Comparison of ENCODE assay signal across 14 cellular contexts in genomic region chr2:237725661-237726060, GRCh38.
DNase-seq lines count a peak whose midpoint lies in the region; ATAC-seq and TF ChIP-seq lines count a peak whose summit lies in the region.
"Had no signal": no experiment of that assay in that cellular context is flagged by ENCODE, and none has a peak within 500 bp of the region (broad histone marks: within the 10 kb centered on the region; RNA-seq: fewer than 3 reads in every experiment).

No MANE protein-coding gene starts in this region.

- peak; percentile 18 for DNase-seq in NCI-H2029 (lab: John Stamatoyannopoulos, UW)
- DNase-seq in NCI-H2029 treated with DMSO at 0.1 percent for 48 hours (lab: John Stamatoyannopoulos, UW) = no peak
- DNase-seq in SKM-1 treated with dmso at 0.1 percent for 144 hours (lab: John Stamatoyannopoulos, UW; ENCODE audit: unreplicated experiment) = peak; percentile 65
- no peak for DNase-seq in left colon
- DNase-seq in stimulated activated naive B cell treated with anti-CD40 and anti-IgM and Interleukin-4, amounts not matched to agents 10 μg/mL and 1 μg/mL and 100 μg/mL, for 72 hours = no peak
- no peak for DNase-seq in endothelial cell (ENCODE audit: low spot score)
- DNase-seq: 8988T; activated CD4-positive, alpha-beta T cell treated with anti-CD3 and anti-CD28 coated beads for 4 hours; central memory CD4-positive, alpha-beta T cell; KBM-7; occipital lobe; stimulated activated naive CD4-positive, alpha-beta T cell treated with Interleukin-2 at 50 U/mL for 16 hours had no signal

- intact Hi-C loops in left colon (cut with DNase I, micrococcal nuclease) = no loop called here

- H3K4me1 Mint-ChIP-seq in stimulated activated naive B cell treated with anti-CD40 and anti-IgM and Interleukin-4, amounts not matched to agents 10 μg/mL and 1 μg/mL and 100 μg/mL, for 72 hours = peaks cover 37 to 74% of the 10 kb centered on the region in 2 donors
- peaks cover 10% of the 10 kb centered on the region for H3K4me1 Mint-ChIP-seq in endothelial cell (ENCODE audit: unreplicated experiment)

- no peaks in the 10 kb centered on the region for H3K9me3 Mint-ChIP-seq in stimulated activated naive B cell treated with anti-CD40 and anti-IgM and Interleukin-4, amounts not matched to agents 10 μg/mL and 1 μg/mL and 100 μg/mL, for 72 hours
- H3K9me3 Mint-ChIP-seq in endothelial cell (ENCODE audit: unreplicated experiment) = no peaks in the 10 kb centered on the region

- peak overlapping the region; percentile 65 for H3K27ac Mint-ChIP-seq in stimulated activated naive B cell treated with anti-CD40 and anti-IgM and Interleukin-4, amounts not matched to agents 10 μg/mL and 1 μg/mL and 100 μg/mL, for 72 hours
- no peak overlapping the region for H3K27ac Mint-ChIP-seq in endothelial cell (ENCODE audit: unreplicated experiment)

- no peaks in the 10 kb centered on the region for H3K27me3 Mint-ChIP-seq in stimulated activated naive B cell treated with anti-CD40 and anti-IgM and Interleukin-4, amounts not matched to agents 10 μg/mL and 1 μg/mL and 100 μg/mL, for 72 hours
- no peaks in the 10 kb centered on the region for H3K27me3 Mint-ChIP-seq in endothelial cell (ENCODE audit: unreplicated experiment)

- peak; percentile 58 for ATAC-seq in left colon
- no peak for ATAC-seq in stimulated activated naive B cell treated with anti-CD40 and anti-IgM and Interleukin-4, amounts not matched to agents 10 μg/mL and 1 μg/mL and 100 μg/mL, for 72 hours (replicated peaks)
- no peak for ATAC-seq in HG02973 (IDR thresholded peaks at IDR 0.05; ENCODE audit: unreplicated experiment)
- ATAC-seq in GM21526 (IDR thresholded peaks at IDR 0.05; ENCODE audit: low FRiP score, unreplicated experiment) = no peak

- peaks cover 37 to 60% of the 10 kb centered on the region in 2 donors for H3K36me3 Mint-ChIP-seq in stimulated activated naive B cell treated with anti-CD40 and anti-IgM and Interleukin-4, amounts not matched to agents 10 μg/mL and 1 μg/mL and 100 μg/mL, for 72 hours
- no peaks in the 10 kb centered on the region for H3K36me3 Mint-ChIP-seq in endothelial cell (ENCODE audit: low read depth, unreplicated experiment)

- no peak overlapping the region for H3K4me3 Mint-ChIP-seq in stimulated activated naive B cell treated with anti-CD40 and anti-IgM and Interleukin-4, amounts not matched to agents 10 μg/mL and 1 μg/mL and 100 μg/mL, for 72 hours
- H3K4me3 Mint-ChIP-seq in endothelial cell (ENCODE audit: unreplicated experiment) = no peak overlapping the region

- TF ChIP-seq CTCF in endothelial cell (IDR thresholded peaks at IDR 0.05; ENCODE audit: unreplicated experiment) = no peak

Comparison
In these comparisons a context has a peak if more than half of its experiments do, and no peak if none do; other contexts are left out.
1. DNase-seq: peak in NCI-H2029 (single experiment) and SKM-1 treated with dmso at 0.1 percent for 144 hours (single experiment); none in NCI-H2029 treated with DMSO at 0.1 percent for 48 hours (single experiment), left colon (0 of 2), stimulated activated naive B cell treated with anti-CD40 and anti-IgM and Interleukin-4, amounts not matched to agents 10 μg/mL and 1 μg/mL and 100 μg/mL, for 72 hours (single experiment) and endothelial cell (single experiment).